ENCODE assay signal across 12 cellular contexts in the genomic region with DNA sequence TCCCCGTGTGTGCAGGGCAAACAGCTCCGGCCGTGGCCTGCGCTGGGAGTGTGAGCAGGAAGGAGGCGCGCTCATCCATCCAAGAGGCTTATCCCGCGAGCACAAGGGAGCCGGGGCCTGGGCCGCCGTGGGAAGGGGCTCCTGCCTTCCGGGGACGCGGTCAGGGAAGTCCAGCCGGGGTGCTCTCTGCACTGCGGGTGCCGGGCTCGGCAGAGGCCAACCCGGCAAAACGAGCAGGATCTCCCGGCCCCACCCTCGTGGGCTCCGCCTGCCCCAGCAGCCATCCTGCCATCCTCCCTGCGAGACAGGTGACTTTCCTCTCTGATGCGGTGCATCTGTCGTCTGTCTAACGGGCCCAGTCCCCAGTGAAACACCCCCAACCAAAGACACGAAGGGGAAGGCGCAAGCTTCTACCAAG.
DNase-seq lines count a peak whose midpoint lies in the region; ATAC-seq and TF ChIP-seq lines count a peak whose summit lies in the region.
"Had no signal": no experiment of that assay in that cellular context is flagged by ENCODE, and none has a peak within 500 bp of the region (broad histone marks: within the 10 kb centered on the region; RNA-seq: fewer than 3 reads in every experiment).

No MANE protein-coding gene starts in this region.

- H3K27ac Mint-ChIP-seq in HFFc6, result 0 out of 2 replicates have a peak overlapping the region, but pooled peaks have one; percentile 91
- peak overlapping the region; percentile 83 for H3K27ac Mint-ChIP-seq in dendritic cell treated with granulocyte-macrophage colony-stimulating factor and Interleukin-4, amounts not matched to agents 40 ng/mL and 50 ng/mL, for 4 days
- H3K27ac Mint-ChIP-seq: activated naive CD8-positive, alpha-beta T cell treated with anti-CD3 and anti-CD28 coated beads, Interleukin-2, amount 10 ng/mL, durations not matched to agents 7 days and 5 days; effector memory CD8-positive, alpha-beta T cell had no signal

- H3K4me1 ChIP-seq in mucosa of descending colon (ENCODE audit: low read depth), result peaks cover 5% of the 10 kb centered on the region
- H3K4me1 ChIP-seq in smooth muscle cell (ENCODE audit: low read depth), result peaks cover 23% of the 10 kb centered on the region
- H3K4me1 ChIP-seq: Caco-2 had no signal

- no peaks in the 10 kb centered on the region for H3K27me3 ChIP-seq in smooth muscle cell (ENCODE audit: low read depth)

- peak; percentile 45 for ATAC-seq in mucosa of descending colon
- ATAC-seq in HG02973 (IDR thresholded peaks at IDR 0.05; ENCODE audit: unreplicated experiment), result no peak
- ATAC-seq: effector memory CD8-positive, alpha-beta T cell had no signal

- intact Hi-C loops in dendritic cell treated with granulocyte-macrophage colony-stimulating factor and Interleukin-4, amounts not matched to agents 40 ng/mL and 50 ng/mL, for 4 days (cut with micrococcal nuclease), result no loop called here
- intact Hi-C loops in mucosa of descending colon (cut with DNase I, micrococcal nuclease), result no loop called here

- peaks cover 9% of the 10 kb centered on the region; the same call in 1 of the 2 replicates for H3K9me3 Mint-ChIP-seq in HFFc6
- peaks cover 8% of the 10 kb centered on the region for H3K9me3 Mint-ChIP-seq in dendritic cell treated with granulocyte-macrophage colony-stimulating factor and Interleukin-4, amounts not matched to agents 40 ng/mL and 50 ng/mL, for 4 days
- H3K9me3 Mint-ChIP-seq: effector memory CD8-positive, alpha-beta T cell had no signal

- H3K4me3 Mint-ChIP-seq in HFFc6, result no peak overlapping the region; the same call in 1 of the 2 replicates
- peak overlapping the region; percentile 61 for H3K4me3 Mint-ChIP-seq in dendritic cell treated with granulocyte-macrophage colony-stimulating factor and Interleukin-4, amounts not matched to agents 40 ng/mL and 50 ng/mL, for 4 days
- H3K4me3 Mint-ChIP-seq: activated naive CD8-positive, alpha-beta T cell treated with anti-CD3 and anti-CD28 coated beads, Interleukin-2, amount 10 ng/mL, durations not matched to agents 7 days and 5 days; effector memory CD8-positive, alpha-beta T cell had no signal

- H3K27ac ChIP-seq in substantia nigra (ENCODE audit: low read depth, low read length, poor library complexity, severe bottlenecking), result peak overlapping the region; percentile 5
- H3K27ac ChIP-seq in smooth muscle cell (ENCODE audit: low read depth), result no peak overlapping the region

- H2AFZ ChIP-seq in smooth muscle cell (ENCODE audit: low read depth), result no peak overlapping the region

- 95% methylated on average over 21 of the region's 29 CpGs for WGBS in smooth muscle cell (ENCODE audit: low lambda C conversion rate)

- H4K20me1 ChIP-seq in smooth muscle cell (ENCODE audit: low read depth), result no peaks in the 10 kb centered on the region

- H3K4me3 ChIP-seq in mucosa of descending colon (no peak overlapping the region), smooth muscle cell (no peak overlapping the region)

- H3K9me3 ChIP-seq in mucosa of descending colon (no peaks in the 10 kb centered on the region), smooth muscle cell (replicated peaks; ENCODE audit: low read depth) (no peaks in the 10 kb centered on the region)
- H3K9me3 ChIP-seq: Caco-2 had no signal

- DNase-seq in HFFc6, result no peak
- peak in 2 of 3 donors; percentile 46 to 53 for DNase-seq in mucosa of descending colon
- no peak for DNase-seq in substantia nigra (lab: John Stamatoyannopoulos, UW)
- no peak for DNase-seq in GDM1 (lab: John Stamatoyannopoulos, UW)
- DNase-seq in SW 1271 (lab: John Stamatoyannopoulos, UW), result no peak
- DNase-seq in smooth muscle cell (lab: John Stamatoyannopoulos, UW; ENCODE audit: unreplicated experiment), result no peak
- DNase-seq: activated naive CD8-positive, alpha-beta T cell treated with anti-CD3 and anti-CD28 coated beads, Interleukin-2, amount 10 ng/mL, durations not matched to agents 7 days and 5 days; effector memory CD8-positive, alpha-beta T cell; MV-4-11 had no signal

- H3K79me2 ChIP-seq in smooth muscle cell (ENCODE audit: low read depth), result no peaks in the 10 kb centered on the region

- peaks cover 12% of the 10 kb centered on the region for H3K36me3 Mint-ChIP-seq in HFFc6 (ENCODE audit: low read depth)
- H3K36me3 Mint-ChIP-seq in dendritic cell treated with granulocyte-macrophage colony-stimulating factor and Interleukin-4, amounts not matched to agents 40 ng/mL and 50 ng/mL, for 4 days (ENCODE audit: low read depth), result peaks cover 8% of the 10 kb centered on the region

- H3K4me1 Mint-ChIP-seq in HFFc6 (ENCODE audit: low read depth), result peaks cover 50% of the 10 kb centered on the region
- peaks cover 37% of the 10 kb centered on the region for H3K4me1 Mint-ChIP-seq in dendritic cell treated with granulocyte-macrophage colony-stimulating factor and Interleukin-4, amounts not matched to agents 40 ng/mL and 50 ng/mL, for 4 days (ENCODE audit: low read depth)

- no peak overlapping the region for H3K9ac ChIP-seq in smooth muscle cell (ENCODE audit: low read depth)

- no peaks in the 10 kb centered on the region for H3K36me3 ChIP-seq in mucosa of descending colon (ENCODE audit: low read depth)
- H3K36me3 ChIP-seq in smooth muscle cell (ENCODE audit: low read depth), result no peaks in the 10 kb centered on the region

- peaks cover 3% of the 10 kb centered on the region; the same call in 1 of the 2 replicates for H3K27me3 Mint-ChIP-seq in HFFc6 (ENCODE audit: insufficient read depth)
- peaks cover 17% of the 10 kb centered on the region for H3K27me3 Mint-ChIP-seq in dendritic cell treated with granulocyte-macrophage colony-stimulating factor and Interleukin-4, amounts not matched to agents 40 ng/mL and 50 ng/mL, for 4 days

- no peak overlapping the region for H3K4me2 ChIP-seq in smooth muscle cell

- TF ChIP-seq CTCF in HFFc6 (IDR thresholded peaks at IDR 0.05), result no peak
- TF ChIP-seq CTCF in mucosa of descending colon (IDR thresholded peaks at IDR 0.05), result no peak
- no peak for TF ChIP-seq CTCF in smooth muscle cell (IDR thresholded peaks at IDR 0.05; ENCODE audit: borderline replicate concordance, insufficient read depth, poor library complexity, severe bottlenecking)

- H3F3A ChIP-seq in smooth muscle cell (ENCODE audit: low read depth), result peaks cover 16% of the 10 kb centered on the region

Comparison
In these comparisons a context has a peak if more than half of its experiments do, and no peak if none do; other contexts are left out.
1. DNase-seq: peak in mucosa of descending colon (2 of 3); none in HFFc6 (single experiment), substantia nigra (0 of 49), GDM1 (single experiment), SW 1271 (0 of 2) and smooth muscle cell (single experiment).